Comparison of ENCODE assay signal across 2 cellular contexts in the genomic region with DNA sequence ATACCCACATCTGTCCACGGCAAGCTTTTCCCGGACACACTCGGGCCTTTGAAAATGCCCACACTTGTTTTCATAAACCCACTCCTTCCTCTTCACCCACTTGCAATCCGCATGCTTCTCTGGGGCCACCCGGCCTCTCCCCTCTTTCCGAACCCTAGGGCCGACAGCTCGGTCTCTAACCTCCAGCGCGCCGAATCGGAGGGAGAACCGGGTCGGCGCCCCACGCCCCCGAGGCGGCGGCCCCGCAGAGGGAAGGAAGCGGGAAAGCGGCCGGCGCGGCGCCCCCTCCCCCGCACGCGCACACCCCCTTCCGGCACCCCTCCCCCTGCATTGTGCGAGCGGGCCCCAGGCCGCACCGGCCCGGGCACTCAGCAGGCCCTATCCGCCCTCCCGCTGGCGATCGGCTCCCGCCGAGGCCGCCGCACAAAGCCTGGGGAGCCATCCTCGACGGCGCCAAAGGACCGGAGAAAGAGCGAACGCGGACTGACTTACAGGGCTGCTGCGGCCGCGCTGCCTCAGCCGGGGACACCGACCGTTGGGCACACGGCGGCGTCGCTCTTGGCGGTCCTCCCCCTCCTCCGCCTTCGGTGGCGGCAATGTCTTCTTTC.
A peak's percentile ranks its signal among the peaks of the same experiment; 100 is the strongest.
TF ChIP-seq lines count a peak whose summit lies in the region.

No MANE protein-coding gene starts in this region.

TF ChIP-seq in WTC11, 78 proteins besides CTCF, POLR2A, EP300 and RAD21 (continued from another document and continues in another):
- TF ChIP-seq, protein P1, sequence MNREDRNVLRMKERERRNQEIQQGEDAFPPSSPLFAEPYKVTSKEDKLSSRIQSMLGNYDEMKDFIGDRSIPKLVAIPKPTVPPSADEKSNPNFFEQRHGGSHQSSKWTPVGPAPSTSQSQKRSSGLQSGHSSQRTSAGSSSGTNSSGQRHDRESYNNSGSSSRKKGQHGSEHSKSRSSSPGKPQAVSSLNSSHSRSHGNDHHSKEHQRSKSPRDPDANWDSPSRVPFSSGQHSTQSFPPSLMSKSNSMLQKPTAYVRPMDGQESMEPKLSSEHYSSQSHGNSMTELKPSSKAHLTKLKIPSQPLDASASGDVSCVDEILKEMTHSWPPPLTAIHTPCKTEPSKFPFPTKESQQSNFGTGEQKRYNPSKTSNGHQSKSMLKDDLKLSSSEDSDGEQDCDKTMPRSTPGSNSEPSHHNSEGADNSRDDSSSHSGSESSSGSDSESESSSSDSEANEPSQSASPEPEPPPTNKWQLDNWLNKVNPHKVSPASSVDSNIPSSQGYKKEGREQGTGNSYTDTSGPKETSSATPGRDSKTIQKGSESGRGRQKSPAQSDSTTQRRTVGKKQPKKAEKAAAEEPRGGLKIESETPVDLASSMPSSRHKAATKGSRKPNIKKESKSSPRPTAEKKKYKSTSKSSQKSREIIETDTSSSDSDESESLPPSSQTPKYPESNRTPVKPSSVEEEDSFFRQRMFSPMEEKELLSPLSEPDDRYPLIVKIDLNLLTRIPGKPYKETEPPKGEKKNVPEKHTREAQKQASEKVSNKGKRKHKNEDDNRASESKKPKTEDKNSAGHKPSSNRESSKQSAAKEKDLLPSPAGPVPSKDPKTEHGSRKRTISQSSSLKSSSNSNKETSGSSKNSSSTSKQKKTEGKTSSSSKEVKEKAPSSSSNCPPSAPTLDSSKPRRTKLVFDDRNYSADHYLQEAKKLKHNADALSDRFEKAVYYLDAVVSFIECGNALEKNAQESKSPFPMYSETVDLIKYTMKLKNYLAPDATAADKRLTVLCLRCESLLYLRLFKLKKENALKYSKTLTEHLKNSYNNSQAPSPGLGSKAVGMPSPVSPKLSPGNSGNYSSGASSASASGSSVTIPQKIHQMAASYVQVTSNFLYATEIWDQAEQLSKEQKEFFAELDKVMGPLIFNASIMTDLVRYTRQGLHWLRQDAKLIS (CRISPR knock-in tag; IDR thresholded peaks at IDR 0.05; ENCODE audit: borderline replicate concordance), result no peak
- TF ChIP-seq CREM (CRISPR knock-in tag; IDR thresholded peaks at IDR 0.05) (no peak), ZNF671 (CRISPR knock-in tag; IDR thresholded peaks at IDR 0.05) (no peak), PRRX2 (CRISPR knock-in tag; IDR thresholded peaks at IDR 0.05) (peak; percentile 57; the same call in 1 of the 2 replicates), TEAD4 (CRISPR knock-in tag; IDR thresholded peaks at IDR 0.05) (no peak), ZNF317 (CRISPR knock-in tag; IDR thresholded peaks at IDR 0.05; ENCODE audit: borderline replicate concordance, low read depth) (no peak), NR2C2 (CRISPR knock-in tag; IDR thresholded peaks at IDR 0.05) (0 out of 2 replicates have a peak, but pooled peaks have one; percentile 36), NFYB (CRISPR knock-in tag; conservative IDR thresholded peaks at IDR 0.05; ENCODE audit: low read depth) (no peak), JUN (CRISPR knock-in tag; IDR thresholded peaks at IDR 0.05) (peak; percentile 82), ZNF232 (CRISPR knock-in tag; IDR thresholded peaks at IDR 0.05) (no peak), ZNF423 (CRISPR knock-in tag; IDR thresholded peaks at IDR 0.05) (peak; percentile 31; the same call in 1 of the 2 replicates), NR3C1 (CRISPR knock-in tag; conservative IDR thresholded peaks at IDR 0.05; ENCODE audit: low read depth) (no peak), SP1 (CRISPR knock-in tag; conservative IDR thresholded peaks at IDR 0.05) (peak; percentile 42; the same call in 1 of the 2 replicates)
- TF ChIP-seq, protein P2, sequence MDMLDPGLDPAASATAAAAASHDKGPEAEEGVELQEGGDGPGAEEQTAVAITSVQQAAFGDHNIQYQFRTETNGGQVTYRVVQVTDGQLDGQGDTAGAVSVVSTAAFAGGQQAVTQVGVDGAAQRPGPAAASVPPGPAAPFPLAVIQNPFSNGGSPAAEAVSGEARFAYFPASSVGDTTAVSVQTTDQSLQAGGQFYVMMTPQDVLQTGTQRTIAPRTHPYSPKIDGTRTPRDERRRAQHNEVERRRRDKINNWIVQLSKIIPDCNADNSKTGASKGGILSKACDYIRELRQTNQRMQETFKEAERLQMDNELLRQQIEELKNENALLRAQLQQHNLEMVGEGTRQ (CRISPR knock-in tag; IDR thresholded peaks at IDR 0.05), result no peak
- TF ChIP-seq, protein P3, sequence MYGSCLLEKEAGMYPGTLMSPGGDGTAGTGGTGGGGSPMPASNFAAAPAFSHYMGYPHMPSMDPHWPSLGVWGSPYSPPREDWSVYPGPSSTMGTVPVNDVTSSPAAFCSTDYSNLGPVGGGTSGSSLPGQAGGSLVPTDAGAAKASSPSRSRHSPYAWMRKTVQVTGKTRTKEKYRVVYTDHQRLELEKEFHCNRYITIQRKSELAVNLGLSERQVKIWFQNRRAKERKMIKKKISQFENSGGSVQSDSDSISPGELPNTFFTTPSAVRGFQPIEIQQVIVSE (CRISPR knock-in tag; IDR thresholded peaks at IDR 0.05; ENCODE audit: borderline replicate concordance), result no peak
- TF ChIP-seq, protein P4, sequence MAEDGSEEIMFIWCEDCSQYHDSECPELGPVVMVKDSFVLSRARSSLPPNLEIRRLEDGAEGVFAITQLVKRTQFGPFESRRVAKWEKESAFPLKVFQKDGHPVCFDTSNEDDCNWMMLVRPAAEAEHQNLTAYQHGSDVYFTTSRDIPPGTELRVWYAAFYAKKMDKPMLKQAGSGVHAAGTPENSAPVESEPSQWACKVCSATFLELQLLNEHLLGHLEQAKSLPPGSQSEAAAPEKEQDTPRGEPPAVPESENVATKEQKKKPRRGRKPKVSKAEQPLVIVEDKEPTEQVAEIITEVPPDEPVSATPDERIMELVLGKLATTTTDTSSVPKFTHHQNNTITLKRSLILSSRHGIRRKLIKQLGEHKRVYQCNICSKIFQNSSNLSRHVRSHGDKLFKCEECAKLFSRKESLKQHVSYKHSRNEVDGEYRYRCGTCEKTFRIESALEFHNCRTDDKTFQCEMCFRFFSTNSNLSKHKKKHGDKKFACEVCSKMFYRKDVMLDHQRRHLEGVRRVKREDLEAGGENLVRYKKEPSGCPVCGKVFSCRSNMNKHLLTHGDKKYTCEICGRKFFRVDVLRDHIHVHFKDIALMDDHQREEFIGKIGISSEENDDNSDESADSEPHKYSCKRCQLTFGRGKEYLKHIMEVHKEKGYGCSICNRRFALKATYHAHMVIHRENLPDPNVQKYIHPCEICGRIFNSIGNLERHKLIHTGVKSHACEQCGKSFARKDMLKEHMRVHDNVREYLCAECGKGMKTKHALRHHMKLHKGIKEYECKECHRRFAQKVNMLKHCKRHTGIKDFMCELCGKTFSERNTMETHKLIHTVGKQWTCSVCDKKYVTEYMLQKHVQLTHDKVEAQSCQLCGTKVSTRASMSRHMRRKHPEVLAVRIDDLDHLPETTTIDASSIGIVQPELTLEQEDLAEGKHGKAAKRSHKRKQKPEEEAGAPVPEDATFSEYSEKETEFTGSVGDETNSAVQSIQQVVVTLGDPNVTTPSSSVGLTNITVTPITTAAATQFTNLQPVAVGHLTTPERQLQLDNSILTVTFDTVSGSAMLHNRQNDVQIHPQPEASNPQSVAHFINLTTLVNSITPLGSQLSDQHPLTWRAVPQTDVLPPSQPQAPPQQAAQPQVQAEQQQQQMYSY (CRISPR knock-in tag; IDR thresholded peaks at IDR 0.05), result no peak

TF ChIP-seq in HepG2, 621 proteins besides CTCF, POLR2A, EP300 and RAD21 (continued from another document and continues in another):
- TF ChIP-seq, protein P5, sequence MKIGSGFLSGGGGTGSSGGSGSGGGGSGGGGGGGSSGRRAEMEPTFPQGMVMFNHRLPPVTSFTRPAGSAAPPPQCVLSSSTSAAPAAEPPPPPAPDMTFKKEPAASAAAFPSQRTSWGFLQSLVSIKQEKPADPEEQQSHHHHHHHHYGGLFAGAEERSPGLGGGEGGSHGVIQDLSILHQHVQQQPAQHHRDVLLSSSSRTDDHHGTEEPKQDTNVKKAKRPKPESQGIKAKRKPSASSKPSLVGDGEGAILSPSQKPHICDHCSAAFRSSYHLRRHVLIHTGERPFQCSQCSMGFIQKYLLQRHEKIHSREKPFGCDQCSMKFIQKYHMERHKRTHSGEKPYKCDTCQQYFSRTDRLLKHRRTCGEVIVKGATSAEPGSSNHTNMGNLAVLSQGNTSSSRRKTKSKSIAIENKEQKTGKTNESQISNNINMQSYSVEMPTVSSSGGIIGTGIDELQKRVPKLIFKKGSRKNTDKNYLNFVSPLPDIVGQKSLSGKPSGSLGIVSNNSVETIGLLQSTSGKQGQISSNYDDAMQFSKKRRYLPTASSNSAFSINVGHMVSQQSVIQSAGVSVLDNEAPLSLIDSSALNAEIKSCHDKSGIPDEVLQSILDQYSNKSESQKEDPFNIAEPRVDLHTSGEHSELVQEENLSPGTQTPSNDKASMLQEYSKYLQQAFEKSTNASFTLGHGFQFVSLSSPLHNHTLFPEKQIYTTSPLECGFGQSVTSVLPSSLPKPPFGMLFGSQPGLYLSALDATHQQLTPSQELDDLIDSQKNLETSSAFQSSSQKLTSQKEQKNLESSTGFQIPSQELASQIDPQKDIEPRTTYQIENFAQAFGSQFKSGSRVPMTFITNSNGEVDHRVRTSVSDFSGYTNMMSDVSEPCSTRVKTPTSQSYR (CRISPR knock-in tag; IDR thresholded peaks at IDR 0.05; ENCODE audit: borderline replicate concordance), result peak; percentile 94
- no peak for TF ChIP-seq ZNF546 (CRISPR knock-in tag; conservative IDR thresholded peaks at IDR 0.05)
- no peak; the same call in 1 of the 2 replicates for TF ChIP-seq ZFYVE20 (CRISPR knock-in tag; IDR thresholded peaks at IDR 0.05; ENCODE audit: borderline replicate concordance, low read depth)
- TF ChIP-seq, protein P6, sequence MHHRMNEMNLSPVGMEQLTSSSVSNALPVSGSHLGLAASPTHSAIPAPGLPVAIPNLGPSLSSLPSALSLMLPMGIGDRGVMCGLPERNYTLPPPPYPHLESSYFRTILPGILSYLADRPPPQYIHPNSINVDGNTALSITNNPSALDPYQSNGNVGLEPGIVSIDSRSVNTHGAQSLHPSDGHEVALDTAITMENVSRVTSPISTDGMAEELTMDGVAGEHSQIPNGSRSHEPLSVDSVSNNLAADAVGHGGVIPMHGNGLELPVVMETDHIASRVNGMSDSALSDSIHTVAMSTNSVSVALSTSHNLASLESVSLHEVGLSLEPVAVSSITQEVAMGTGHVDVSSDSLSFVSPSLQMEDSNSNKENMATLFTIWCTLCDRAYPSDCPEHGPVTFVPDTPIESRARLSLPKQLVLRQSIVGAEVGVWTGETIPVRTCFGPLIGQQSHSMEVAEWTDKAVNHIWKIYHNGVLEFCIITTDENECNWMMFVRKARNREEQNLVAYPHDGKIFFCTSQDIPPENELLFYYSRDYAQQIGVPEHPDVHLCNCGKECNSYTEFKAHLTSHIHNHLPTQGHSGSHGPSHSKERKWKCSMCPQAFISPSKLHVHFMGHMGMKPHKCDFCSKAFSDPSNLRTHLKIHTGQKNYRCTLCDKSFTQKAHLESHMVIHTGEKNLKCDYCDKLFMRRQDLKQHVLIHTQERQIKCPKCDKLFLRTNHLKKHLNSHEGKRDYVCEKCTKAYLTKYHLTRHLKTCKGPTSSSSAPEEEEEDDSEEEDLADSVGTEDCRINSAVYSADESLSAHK (CRISPR knock-in tag; IDR thresholded peaks at IDR 0.05; ENCODE audit: borderline replicate concordance), result no peak
- no peak for TF ChIP-seq SOX6 (IDR thresholded peaks at IDR 0.05)
- no peak for TF ChIP-seq SOX6 (CRISPR knock-in tag; IDR thresholded peaks at IDR 0.05)
- TF ChIP-seq ZFP36L1 (CRISPR knock-in tag; IDR thresholded peaks at IDR 0.05), result no peak
- TF ChIP-seq ZBTB38 (CRISPR knock-in tag; IDR thresholded peaks at IDR 0.05), result no peak
- no peak for TF ChIP-seq JUN (CRISPR knock-in tag; IDR thresholded peaks at IDR 0.05)
- TF ChIP-seq ZNF501 (CRISPR knock-in tag; IDR thresholded peaks at IDR 0.05), result no peak
- TF ChIP-seq MIXL1 (CRISPR knock-in tag; IDR thresholded peaks at IDR 0.05), result no peak
- no peak for TF ChIP-seq KDM3A (CRISPR knock-in tag; IDR thresholded peaks at IDR 0.05; ENCODE audit: low read depth)
- TF ChIP-seq ZNF776 (CRISPR knock-in tag; IDR thresholded peaks at IDR 0.05), result no peak
- no peak for TF ChIP-seq ZBTB3 (CRISPR knock-in tag; IDR thresholded peaks at IDR 0.05; ENCODE audit: borderline replicate concordance, low read depth)
- TF ChIP-seq GATAD1 (CRISPR knock-in tag; IDR thresholded peaks at IDR 0.05), result no peak
- no peak for TF ChIP-seq ZNF350 (CRISPR knock-in tag; IDR thresholded peaks at IDR 0.05; ENCODE audit: borderline replicate concordance, low read depth)
- TF ChIP-seq NR2F2 (IDR thresholded peaks at IDR 0.05; ENCODE audit: borderline replicate concordance, low read depth), result no peak
- no peak for TF ChIP-seq ZNF703 (CRISPR knock-in tag; IDR thresholded peaks at IDR 0.05; ENCODE audit: borderline replicate concordance)
- TF ChIP-seq, protein P7, sequence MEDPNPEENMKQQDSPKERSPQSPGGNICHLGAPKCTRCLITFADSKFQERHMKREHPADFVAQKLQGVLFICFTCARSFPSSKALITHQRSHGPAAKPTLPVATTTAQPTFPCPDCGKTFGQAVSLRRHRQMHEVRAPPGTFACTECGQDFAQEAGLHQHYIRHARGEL (CRISPR knock-in tag; IDR thresholded peaks at IDR 0.05), result no peak
- TF ChIP-seq CHD2 (IDR thresholded peaks at IDR 0.05; ENCODE audit: low read depth, low read length), result peak; percentile 73
- no peak; the same call in 1 of the 2 replicates for TF ChIP-seq SMYD3 (CRISPR knock-in tag; IDR thresholded peaks at IDR 0.05)
- no peak for TF ChIP-seq ZFP82 (CRISPR knock-in tag; IDR thresholded peaks at IDR 0.05; ENCODE audit: borderline replicate concordance)
- no peak for TF ChIP-seq CBX2 (IDR thresholded peaks at IDR 0.05; ENCODE audit: low read depth, low read length)
- TF ChIP-seq CBX2 (CRISPR knock-in tag; IDR thresholded peaks at IDR 0.05; ENCODE audit: low read depth), result no peak
- TF ChIP-seq ZNF20 (CRISPR knock-in tag; IDR thresholded peaks at IDR 0.05), result no peak
- TF ChIP-seq SP4 (CRISPR knock-in tag; IDR thresholded peaks at IDR 0.05), result no peak; the same call in 1 of the 2 replicates
- no peak for TF ChIP-seq PHB2 (IDR thresholded peaks at IDR 0.05; ENCODE audit: partially characterized antibody)
- no peak for TF ChIP-seq U2AF2 (IDR thresholded peaks at IDR 0.05; ENCODE audit: low read depth, low read length)
- TF ChIP-seq NCOA2 (CRISPR knock-in tag; IDR thresholded peaks at IDR 0.05), result peak; percentile 30; the same call in 1 of the 2 replicates
- TF ChIP-seq, protein P8, sequence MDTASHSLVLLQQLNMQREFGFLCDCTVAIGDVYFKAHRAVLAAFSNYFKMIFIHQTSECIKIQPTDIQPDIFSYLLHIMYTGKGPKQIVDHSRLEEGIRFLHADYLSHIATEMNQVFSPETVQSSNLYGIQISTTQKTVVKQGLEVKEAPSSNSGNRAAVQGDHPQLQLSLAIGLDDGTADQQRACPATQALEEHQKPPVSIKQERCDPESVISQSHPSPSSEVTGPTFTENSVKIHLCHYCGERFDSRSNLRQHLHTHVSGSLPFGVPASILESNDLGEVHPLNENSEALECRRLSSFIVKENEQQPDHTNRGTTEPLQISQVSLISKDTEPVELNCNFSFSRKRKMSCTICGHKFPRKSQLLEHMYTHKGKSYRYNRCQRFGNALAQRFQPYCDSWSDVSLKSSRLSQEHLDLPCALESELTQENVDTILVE (CRISPR knock-in tag; IDR thresholded peaks at IDR 0.05), result no peak; the same call in 1 of the 2 replicates
- no peak for TF ChIP-seq ZNF839 (CRISPR knock-in tag; IDR thresholded peaks at IDR 0.05; ENCODE audit: borderline replicate concordance)
- peak; percentile 77 for TF ChIP-seq SAP130 (CRISPR knock-in tag; IDR thresholded peaks at IDR 0.05; ENCODE audit: low read depth)
- TF ChIP-seq MATR3 (CRISPR knock-in tag; IDR thresholded peaks at IDR 0.05), result no peak
- TF ChIP-seq NFE2L2 (IDR thresholded peaks at IDR 0.05; ENCODE audit: low read length), result no peak
- TF ChIP-seq RBAK (CRISPR knock-in tag; IDR thresholded peaks at IDR 0.05), result no peak
- no peak for TF ChIP-seq SP140L (CRISPR knock-in tag; IDR thresholded peaks at IDR 0.05; ENCODE audit: borderline replicate concordance)
- peak; percentile 88 for TF ChIP-seq AGO2 (optimal IDR thresholded peaks at IDR 0.05; ENCODE audit: low read depth, low read length)
- peak; percentile 66; the same call in 1 of the 2 replicates for TF ChIP-seq BRD4 (CRISPR knock-in tag; IDR thresholded peaks at IDR 0.05)
- TF ChIP-seq RFX1 (IDR thresholded peaks at IDR 0.05), result no peak
- no peak for TF ChIP-seq MIER2 (CRISPR knock-in tag; IDR thresholded peaks at IDR 0.05)
- TF ChIP-seq JUNB (CRISPR knock-in tag; IDR thresholded peaks at IDR 0.05; ENCODE audit: borderline replicate concordance), result no peak
